Comparison of ENCODE assay signal across 8 cellular contexts in the genomic region with DNA sequence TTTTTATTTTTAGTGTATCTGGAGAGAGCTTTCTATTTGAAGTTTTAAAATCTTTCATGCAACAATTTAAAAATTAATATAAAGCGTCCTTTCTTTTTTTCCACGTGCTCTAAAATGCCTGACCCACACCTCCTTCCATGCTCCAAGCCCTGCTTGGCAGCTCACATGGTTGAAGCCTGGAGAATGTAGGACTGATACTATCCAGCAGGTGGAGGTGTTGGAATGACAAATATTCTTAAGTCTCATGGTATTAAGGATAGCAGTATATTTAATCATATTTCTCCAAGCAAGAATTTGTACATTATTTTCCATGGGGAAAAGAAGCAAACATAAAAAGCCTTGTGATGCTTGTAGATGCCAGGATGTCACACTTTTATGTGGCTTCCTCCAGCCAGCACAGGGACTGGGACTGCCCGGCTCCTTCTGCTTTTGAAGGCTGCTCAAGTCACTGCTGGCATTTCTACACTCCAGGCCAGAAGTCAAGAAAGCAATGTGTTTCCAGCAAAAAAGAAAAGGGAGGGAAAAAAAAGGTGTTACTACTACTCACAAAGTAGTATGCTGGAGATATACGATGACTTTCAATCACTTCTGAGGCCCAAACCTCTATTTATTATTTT. TPM values are rescaled to one million over a fixed set of nuclear protein-coding genes. Genes with fewer than 3 reads are reported as not detected.
DNase-seq lines count a peak whose midpoint lies in the region; ATAC-seq and TF ChIP-seq lines count a peak whose summit lies in the region.

No MANE protein-coding gene starts in this region.

- no peak overlapping the region for H3K27ac ChIP-seq in Panc1 (ENCODE audit: low read length)

- peaks cover 66% of the 10 kb centered on the region for H3K36me3 Mint-ChIP-seq in nephron (ENCODE audit: low read depth)
- peaks cover 58% of the 10 kb centered on the region for H3K36me3 Mint-ChIP-seq in activated CD8-positive, alpha-beta memory T cell treated with anti-CD3 and anti-CD28 coated beads, Interleukin-2, amount 10 ng/mL, durations not matched to agents 7 days and 5 days

- H3K4me1 ChIP-seq in Panc1 (ENCODE audit: control insufficient read depth, insufficient read depth, low read length), result no peaks in the 10 kb centered on the region

- H3K9me3 Mint-ChIP-seq in nephron, result no peaks in the 10 kb centered on the region
- no peaks in the 10 kb centered on the region for H3K9me3 Mint-ChIP-seq in activated CD8-positive, alpha-beta memory T cell treated with anti-CD3 and anti-CD28 coated beads, Interleukin-2, amount 10 ng/mL, durations not matched to agents 7 days and 5 days (ENCODE audit: low read depth)

- H3K4me3 ChIP-seq in Panc1 (ENCODE audit: low read depth in 2 of 2, low read length in 2 of 2), result no peak overlapping the region

- no peaks in the 10 kb centered on the region for H3K27me3 Mint-ChIP-seq in nephron (ENCODE audit: low read depth)
- no peaks in the 10 kb centered on the region for H3K27me3 Mint-ChIP-seq in activated CD8-positive, alpha-beta memory T cell treated with anti-CD3 and anti-CD28 coated beads, Interleukin-2, amount 10 ng/mL, durations not matched to agents 7 days and 5 days

- POLR2A ChIA-PET in Panc1 (lab: Charles Lee), result no interaction called here

- H3K27ac Mint-ChIP-seq in nephron, result no peak overlapping the region
- no peak overlapping the region for H3K27ac Mint-ChIP-seq in activated CD8-positive, alpha-beta memory T cell treated with anti-CD3 and anti-CD28 coated beads, Interleukin-2, amount 10 ng/mL, durations not matched to agents 7 days and 5 days

- BruUV-seq in Panc1 (replicated peaks; lab: Mats Ljungman, UMichigan), result no TSS peak

- no peak for TF ChIP-seq POLR2A in erythroblast (IDR thresholded peaks at IDR 0.05; ENCODE audit: low read length)

- no peaks in the 10 kb centered on the region for H3K27me3 ChIP-seq in Panc1 (ENCODE audit: control insufficient read depth, insufficient read depth, low read length)

- DNase-seq in NCI-H524 (lab: John Stamatoyannopoulos, UW) (peak; percentile 22 to 58), NCI-H524 treated with DMSO at 0.1 percent for 48 hours (lab: John Stamatoyannopoulos, UW) (no peak), Panc1 (ENCODE audit: low read depth, low spot score) (peak; percentile 71), erythroblast (lab: John Stamatoyannopoulos, UW) (peak; percentile 75 to 87)
- no peak for DNase-seq in activated CD8-positive, alpha-beta memory T cell treated with anti-CD3 and anti-CD28 coated beads, Interleukin-2, amount 10 ng/mL, durations not matched to agents 7 days and 5 days

- H3K36me3 ChIP-seq in Panc1 (ENCODE audit: control insufficient read depth, insufficient read depth, low read length), result peaks cover 52% of the 10 kb centered on the region

- ATAC-seq in HG03378 (IDR thresholded peaks at IDR 0.05; ENCODE audit: unreplicated experiment) (peak; percentile 70), Panc1 (peak; percentile 89), HG03432 (IDR thresholded peaks at IDR 0.05; ENCODE audit: unreplicated experiment) (no peak)
- ATAC-seq in activated CD8-positive, alpha-beta memory T cell treated with anti-CD3 and anti-CD28 coated beads, Interleukin-2, amount 10 ng/mL, durations not matched to agents 7 days and 5 days, result no peak

- TF ChIP-seq CTCF in Panc1 (IDR thresholded peaks at IDR 0.05) (peak; percentile 84), nephron (IDR thresholded peaks at IDR 0.05; ENCODE audit: unreplicated experiment in 3 of 3) (peak; percentile 58 to 66 (median 61))

- H3K4me3 Mint-ChIP-seq in nephron, result no peak overlapping the region
- no peak overlapping the region for H3K4me3 Mint-ChIP-seq in activated CD8-positive, alpha-beta memory T cell treated with anti-CD3 and anti-CD28 coated beads, Interleukin-2, amount 10 ng/mL, durations not matched to agents 7 days and 5 days

- peaks cover 4% of the 10 kb centered on the region for H3K4me1 Mint-ChIP-seq in nephron
- no peaks in the 10 kb centered on the region for H3K4me1 Mint-ChIP-seq in activated CD8-positive, alpha-beta memory T cell treated with anti-CD3 and anti-CD28 coated beads, Interleukin-2, amount 10 ng/mL, durations not matched to agents 7 days and 5 days

- CTCF ChIA-PET in Panc1 (lab: Charles Lee), result interaction anchor here (0.5 to 0.9 kb wide), 5 partner anchors 122 to 287 kb away, joined by 3 to 4 read pairs (median 3); no protein-coding TSS in a partner anchor
- CTCF ChIA-PET in activated CD8-positive, alpha-beta memory T cell treated with anti-CD3 and anti-CD28 coated beads, Interleukin-2, amount 10 ng/mL, durations not matched to agents 7 days and 5 days (lab: Charles Lee), result interaction anchor here (0.5 to 1.4 kb wide), 4 partner anchors 10 to 1381 kb away, joined by 3 to 6 read pairs (median 4); no protein-coding TSS in a partner anchor

- intact Hi-C loops in Panc1 (cut with micrococcal nuclease; ENCODE audit: unreplicated experiment), result loop anchor here (2.0 kb wide), 1 partner anchor 223 kb away; no protein-coding TSS in a partner anchor

- H3K9me3 ChIP-seq in Panc1 (ENCODE audit: control insufficient read depth, insufficient read depth, low read depth, low read length), result no peaks in the 10 kb centered on the region

- in situ Hi-C loops in Panc1 (cut with HindIII; ENCODE audit: low pct_unique_long_range_greater_than_20kb, low sequenced_read_pairs), result no loop called here

RNA-seq across cellular contexts. Expression of a gene that starts 49.7 kb away (rescaled TPM):
- total RNA-seq in Panc1 (2021; ENCODE audit: unreplicated experiment), result 80.9 TPM
- polyA plus RNA-seq in Panc1 (2012; ENCODE audit: insufficient read length), result 58.7 TPM
- total RNA-seq in activated CD8-positive, alpha-beta memory T cell treated with anti-CD3 and anti-CD28 coated beads, Interleukin-2, amount 10 ng/mL, durations not matched to agents 7 days and 5 days, result 10 to 100 TPM; 49.9 to 72.1 TPM

RNA-seq across cellular contexts. Expression of a gene that starts 50.2 kb away (rescaled TPM):
- 18.6 TPM for total RNA-seq in Panc1 (2021; ENCODE audit: unreplicated experiment)
- 15.1 TPM for polyA plus RNA-seq in Panc1 (2012; ENCODE audit: insufficient read length)
- total RNA-seq in activated CD8-positive, alpha-beta memory T cell treated with anti-CD3 and anti-CD28 coated beads, Interleukin-2, amount 10 ng/mL, durations not matched to agents 7 days and 5 days, result 10 to 100 TPM; 11.5 to 13.1 TPM

RNA-seq across cellular contexts. Expression of a gene that starts 57.8 kb away (rescaled TPM):
- 80.8 TPM for total RNA-seq in Panc1 (2021; ENCODE audit: unreplicated experiment)
- polyA plus RNA-seq in Panc1 (2012; ENCODE audit: insufficient read length), result 54.4 TPM
- 1 to 10 TPM in 1 of 2 experiments, under 1 TPM in 1; 0.41 to 2.7 TPM for total RNA-seq in activated CD8-positive, alpha-beta memory T cell treated with anti-CD3 and anti-CD28 coated beads, Interleukin-2, amount 10 ng/mL, durations not matched to agents 7 days and 5 days

Comparison
In these comparisons a context has a peak if more than half of its experiments do, and no peak if none do; other contexts are left out.
1. DNase-seq: peak in NCI-H524 (2 of 2), Panc1 (single experiment) and erythroblast (2 of 2); none in NCI-H524 treated with DMSO at 0.1 percent for 48 hours (single experiment) and activated CD8-positive, alpha-beta memory T cell treated with anti-CD3 and anti-CD28 coated beads, Interleukin-2, amount 10 ng/mL, durations not matched to agents 7 days and 5 days (single experiment).
2. ATAC-seq: peak in HG03378 (single experiment) and Panc1 (single experiment); none in HG03432 (single experiment) and activated CD8-positive, alpha-beta memory T cell treated with anti-CD3 and anti-CD28 coated beads, Interleukin-2, amount 10 ng/mL, durations not matched to agents 7 days and 5 days (single experiment).
3. RNA of a gene that starts 57.8 kb away (total RNA-seq): 80.8 TPM in Panc1 (single experiment); 0.41 to 2.7 TPM in activated CD8-positive, alpha-beta memory T cell treated with anti-CD3 and anti-CD28 coated beads, Interleukin-2, amount 10 ng/mL, durations not matched to agents 7 days and 5 days; every median in the first group is over 10 times any median in the second.